Comparison of ENCODE assay signal across 9 cellular contexts in genomic region chr19:42091300-42092266, GRCh38. TPM values are rescaled to one million over a fixed set of nuclear protein-coding genes. Genes with fewer than 3 reads are reported as not detected.
DNase-seq lines count a peak whose midpoint lies in the region; ATAC-seq, FAIRE-seq and TF ChIP-seq lines count a peak whose summit lies in the region.
"Had no signal": no experiment of that assay in that cellular context is flagged by ENCODE, and none has a peak within 500 bp of the region (broad histone marks: within the 10 kb centered on the region; RNA-seq: fewer than 3 reads in every experiment).

No MANE protein-coding gene starts in this region.

- no peak for TF ChIP-seq EP300 in A549 (IDR thresholded peaks at IDR 0.05)

- no peak for TF ChIP-seq RAD21 in A549 (conservative IDR thresholded peaks at IDR 0.05 in 1 of 2, IDR thresholded peaks at IDR 0.05 in 1 of 2)

- no TSS peak for BruUV-seq in Calu3 (replicated peaks; lab: Mats Ljungman, UMichigan)

- H3K27ac ChIP-seq in A549 = peak overlapping the region in 1 of 2 experiments; percentile 11; a peak in 1 of 6 replicates
- no peak overlapping the region for H3K27ac ChIP-seq in CD4-positive, alpha-beta memory T cell (ENCODE audit: low read depth, low read length)
- H3K27ac ChIP-seq: thoracic aorta had no signal

- POLR2A ChIA-PET in A549 (lab: Yijun Ruan, JAX) = interaction anchor here (1.0 to 1.4 kb wide), 2 partner anchors 16 kb away, joined by 3 to 5 read pairs; partner anchors contain the start of gene ZNF574
- POLR2A ChIA-PET in CD4-positive, alpha-beta memory T cell (lab: Charles Lee; ENCODE audit: partially characterized antibody) = interaction anchor here (0.7 kb wide), 1 partner anchor 15 kb away, joined by 3 read pairs; no protein-coding TSS in a partner anchor

- no peak for TF ChIP-seq POLR2A in A549 (IDR thresholded peaks at IDR 0.05; ENCODE audit: low read length)

- H3K4me3 Mint-ChIP-seq in Calu3 (ENCODE audit: low read depth, unreplicated experiment) = peak overlapping the region; percentile 7
- H3K4me3 Mint-ChIP-seq in CD4-positive, alpha-beta memory T cell = peak overlapping the region in 1 of 8 donors; percentile 25

- H3K27me3 Mint-ChIP-seq in Calu3 (ENCODE audit: unreplicated experiment) = no peaks in the 10 kb centered on the region
- H3K27me3 Mint-ChIP-seq in CD4-positive, alpha-beta memory T cell = no peaks in the 10 kb centered on the region

- intact Hi-C loops in Calu3 (cut with micrococcal nuclease; ENCODE audit: unreplicated experiment) = loop anchor here (10.0 kb wide), 1 partner anchor 97 kb away; the partner anchor contains the start of gene ATP1A3
- intact Hi-C loops in CD4-positive, alpha-beta memory T cell (cut with micrococcal nuclease) = no loop called here

- H3K9me3 ChIP-seq in A549 = no peaks in the 10 kb centered on the region
- no peaks in the 10 kb centered on the region for H3K9me3 ChIP-seq in CD4-positive, alpha-beta memory T cell (ENCODE audit: control insufficient read depth in 1 of 2, low read length in 2 of 2)
- H3K9me3 ChIP-seq: thoracic aorta had no signal

- peaks cover 26% of the 10 kb centered on the region for H3K36me3 ChIP-seq in CD4-positive, alpha-beta memory T cell (ENCODE audit: insufficient read depth, low read length)
- H3K36me3 ChIP-seq: thoracic aorta had no signal

- ATAC-seq in A549 = peak; percentile 37 to 65; a peak in 4 of 6 replicates

- FAIRE-seq in A549 (lab: Jason Lieb, UNC) (no peak), GM19239 (lab: Jason Lieb, UNC) (no peak)

- peaks cover 10% of the 10 kb centered on the region for H3K4me1 Mint-ChIP-seq in Calu3 (ENCODE audit: low read depth, unreplicated experiment)
- peaks cover 6 to 34% (median 17%) of the 10 kb centered on the region in 4 donors for H3K4me1 Mint-ChIP-seq in CD4-positive, alpha-beta memory T cell

- H3K4me2 ChIP-seq in A549 = peak overlapping the region; percentile 37

- H3K4me1 ChIP-seq in A549 = peaks cover 24% of the 10 kb centered on the region
- H3K4me1 ChIP-seq in CD4-positive, alpha-beta memory T cell (ENCODE audit: insufficient read depth, low read length) = peaks cover 8% of the 10 kb centered on the region

- H3K27me3 ChIP-seq in CD4-positive, alpha-beta memory T cell (ENCODE audit: insufficient read depth, low read length) = no peaks in the 10 kb centered on the region

- no peaks in the 10 kb centered on the region for H3K36me3 Mint-ChIP-seq in Calu3 (ENCODE audit: insufficient read depth, unreplicated experiment)
- peaks cover 18 to 35% of the 10 kb centered on the region in 2 donors for H3K36me3 Mint-ChIP-seq in CD4-positive, alpha-beta memory T cell

- 65% methylated on average over 24 of the region's 29 CpGs for WGBS in A549 (ENCODE audit: missing lambda C conversion rate)

- H3K4me3 ChIP-seq in A549 = no peak overlapping the region
- H3K4me3 ChIP-seq in fibroblast of pulmonary artery (replicated peaks; ENCODE audit: low read depth, low read length) = no peak overlapping the region
- no peak overlapping the region for H3K4me3 ChIP-seq in CD4-positive, alpha-beta memory T cell (ENCODE audit: low read length in 2 of 2)
- H3K4me3 ChIP-seq: thoracic aorta had no signal

- TF ChIP-seq CTCF in A549 (IDR thresholded peaks at IDR 0.05) (no peak), Calu3 (IDR thresholded peaks at IDR 0.05; ENCODE audit: unreplicated experiment) (no peak), fibroblast of pulmonary artery (IDR thresholded peaks at IDR 0.05; ENCODE audit: low read length, missing control alignments) (no peak)

- CTCF ChIA-PET in A549 (lab: Yijun Ruan, JAX) = interaction anchor here (0.7 to 19.3 kb wide), 14 partner anchors 9 to 218 kb away, joined by 3 to 386 read pairs (median 3); no protein-coding TSS in a partner anchor
- CTCF ChIA-PET in Calu3 (lab: Charles Lee) = interaction anchor here (0.6 to 1.0 kb wide), 6 partner anchors 13 to 695 kb away, joined by 3 to 7 read pairs (median 5); no protein-coding TSS in a partner anchor
- CTCF ChIA-PET in CD4-positive, alpha-beta memory T cell (lab: Charles Lee; ENCODE audit: partially characterized antibody) = interaction anchor here (1.0 to 1.4 kb wide), 2 partner anchors 10 to 28 kb away, joined by 3 to 4 read pairs; no protein-coding TSS in a partner anchor

- DNase-seq in A549 (ENCODE audit: low read depth in 1 of 2, low spot score in 1 of 2) (peak in 1 of 2 experiments; percentile 66), Calu3 (peak; percentile 67), RPMI7951 (ENCODE audit: low read depth) (peak; percentile 52), fibroblast of pulmonary artery (ENCODE audit: low read depth) (peak; percentile 69), germinal center (ENCODE audit: low spot score) (no peak), GM19239 (ENCODE audit: insufficient read length, low spot score) (no peak)
- DNase-seq in CD4-positive, alpha-beta memory T cell = no peak
- no peak for DNase-seq in activated T-cell treated with anti-CD3 and anti-CD28 coated beads, Interleukin-2, amount 50 U/mL, for 48 hours

- no peaks in the 10 kb centered on the region for H3K9me3 Mint-ChIP-seq in Calu3 (ENCODE audit: low read depth, unreplicated experiment)
- no peaks in the 10 kb centered on the region for H3K9me3 Mint-ChIP-seq in CD4-positive, alpha-beta memory T cell

- H3K27ac Mint-ChIP-seq in Calu3 (ENCODE audit: unreplicated experiment) = no peak overlapping the region
- peak overlapping the region in 2 of 7 donors; percentile 59 to 73 for H3K27ac Mint-ChIP-seq in CD4-positive, alpha-beta memory T cell

TF ChIP-seq in A549, 52 proteins besides CTCF, POLR2A, EP300 and RAD21 (continues in another document):
- TF ChIP-seq E2F6 (IDR thresholded peaks at IDR 0.05; ENCODE audit: borderline replicate concordance, low read depth) = 0 out of 2 replicates have a peak, but pooled peaks have one; percentile 33
- no peak for TF ChIP-seq POLR2AphosphoS2 (conservative IDR thresholded peaks at IDR 0.05; ENCODE audit: low read length)
- TF ChIP-seq ZFP36 (IDR thresholded peaks at IDR 0.05; ENCODE audit: borderline replicate concordance, partially characterized antibody) = no peak
- no peak for TF ChIP-seq ZC3H11A (IDR thresholded peaks at IDR 0.05)
- peak; percentile 78 for TF ChIP-seq MAX (IDR thresholded peaks at IDR 0.05)

RNA-seq across cellular contexts. Expression of gene ZNF574, which starts 15.6 kb away (rescaled TPM):
- polyA plus RNA-seq in A549 (2011; rRNA removed) = 11.3 and 16.9 TPM in 2 replicates
- 17.0 and 26.0 TPM in 2 replicates for polyA plus RNA-seq in A549 (2012; cell fraction: cytosol; rRNA removed)
- polyA plus RNA-seq in A549 (2012; cell fraction: nucleus; rRNA removed) = 31.8 and 49.4 TPM in 2 replicates
- polyA plus RNA-seq in A549 (2017; fragmentation: RNase III; extraction: RNeasy Plus Mini Kit Qiagen cat#74134 plus additional on column Dnase treatment) = 20.9 to 21.8 TPM (median 21.1 TPM) in 3 replicates
- 41.8 and 63.4 TPM in 2 replicates for polyA minus RNA-seq in A549 (2011; rRNA and poly(A)+ RNA removed)
- total RNA-seq in Calu3 (2022) = 22.0 and 22.1 TPM in 2 replicates
- 18.1 and 20.6 TPM in 2 replicates for total RNA-seq in RPMI7951 (2014; rRNA removed; shearing (Covaris generic))
- total RNA-seq in CD4-positive, alpha-beta memory T cell = 10 to 100 TPM; 25.1 to 26.0 TPM
- 10 to 100 TPM; 14.8 to 24.6 TPM for polyA plus RNA-seq in CD4-positive, alpha-beta memory T cell

RNA-seq across cellular contexts. Expression of gene GRIK5, which starts 21.6 kb away (rescaled TPM):
- polyA plus RNA-seq in A549 (2011; rRNA removed) (0.22 and 0.42 TPM in 2 replicates), A549 (2017; fragmentation: RNase III; extraction: RNeasy Plus Mini Kit Qiagen cat#74134 plus additional on column Dnase treatment) (0.30 to 0.54 TPM (median 0.45 TPM) in 3 replicates)
- polyA plus RNA-seq in A549 (2012; cell fraction: cytosol; rRNA removed) = 0.26 and 0.32 TPM in 2 replicates
- 1.6 and 2.0 TPM in 2 replicates for polyA plus RNA-seq in A549 (2012; cell fraction: nucleus; rRNA removed)
- polyA minus RNA-seq in A549 (2011; rRNA and poly(A)+ RNA removed) = 0.12 and 0.34 TPM in 2 replicates
- 0.44 and 0.61 TPM in 2 replicates for total RNA-seq in Calu3 (2022)
- total RNA-seq in RPMI7951 (2014; rRNA removed; shearing (Covaris generic)) = not detected in 2 replicates
- total RNA-seq in CD4-positive, alpha-beta memory T cell = under 1 TPM; 0.12 to 0.17 TPM
- not detected for polyA plus RNA-seq in CD4-positive, alpha-beta memory T cell

RNA-seq across cellular contexts. Expression of gene POU2F2, which starts 40.7 kb away (rescaled TPM):
- polyA plus RNA-seq in A549 (2011; rRNA removed) (0.15 and 0.16 TPM in 2 replicates), A549 (2017; fragmentation: RNase III; extraction: RNeasy Plus Mini Kit Qiagen cat#74134 plus additional on column Dnase treatment) (0.24 to 0.49 TPM (median 0.28 TPM) in 3 replicates)
- 0.13 and 0.14 TPM in 2 replicates for polyA plus RNA-seq in A549 (2012; cell fraction: cytosol; rRNA removed)
- 0.56 and 0.83 TPM in 2 replicates for polyA plus RNA-seq in A549 (2012; cell fraction: nucleus; rRNA removed)
- 0.58 TPM in 1 of 2 replicates, not detected in the other for polyA minus RNA-seq in A549 (2011; rRNA and poly(A)+ RNA removed)
- 3.9 and 4.6 TPM in 2 replicates for total RNA-seq in Calu3 (2022)
- total RNA-seq in RPMI7951 (2014; rRNA removed; shearing (Covaris generic)) = 2.0 and 2.4 TPM in 2 replicates
- total RNA-seq in CD4-positive, alpha-beta memory T cell = 10 to 100 TPM; 68.5 to 69.3 TPM
- polyA plus RNA-seq in CD4-positive, alpha-beta memory T cell = 10 to 100 TPM in 1 of 2 donors, 1 to 10 TPM in 1; 3.1 to 22.7 TPM

Comparison
In these comparisons a context has a peak if more than half of its experiments do, and no peak if none do; other contexts are left out.
1. DNase-seq: peak in Calu3 (single experiment), RPMI7951 (single experiment) and fibroblast of pulmonary artery (single experiment); none in CD4-positive, alpha-beta memory T cell (0 of 5), germinal center (single experiment), activated T-cell treated with anti-CD3 and anti-CD28 coated beads, Interleukin-2, amount 50 U/mL, for 48 hours (0 of 2) and GM19239 (single experiment).
2. RNA of gene POU2F2, which starts 40.7 kb away (total RNA-seq): 68.5 to 69.3 TPM in CD4-positive, alpha-beta memory T cell; 3.9 to 4.6 TPM in Calu3 and 2.0 to 2.4 TPM in RPMI7951; every median in the first group is over 10 times any median in the second.